8 cellular contexts compared by ENCODE assay signal in genomic region chr1:40257688-40258444, GRCh38. TPM values are rescaled to one million over a fixed set of nuclear protein-coding genes. Genes with fewer than 3 reads are reported as not detected.
A peak's percentile ranks its signal among the peaks of the same experiment; 100 is the strongest.
DNase-seq lines count a peak whose midpoint lies in the region; ATAC-seq, FAIRE-seq and TF ChIP-seq lines count a peak whose summit lies in the region.

Gene ZMPSTE24 (plus strand): TSS chr1:40258236. CDS start chr1:40258272, 36 bp downstream.

- intact Hi-C loops in OCI-LY7 (cut with micrococcal nuclease; ENCODE audit: unreplicated experiment) (loop anchor here (2.0 kb wide), 3 partner anchors 57 to 105 kb away; partner anchors contain the start of gene RLF), endothelial cell of umbilical vein (cut with micrococcal nuclease) (loop anchor here (1.0 to 5.0 kb wide), 4 partner anchors 57 to 216 kb away; partner anchors contain the start of genes CAP1 and RLF)

- peak within 1 kb of the TSS; percentile 85 for H2AFZ ChIP-seq in OCI-LY7 (ENCODE audit: low read length)
- peak within 1 kb of the TSS; percentile 87 for H2AFZ ChIP-seq in endothelial cell of umbilical vein (ENCODE audit: low read depth, low read length)

- H3K4me1 ChIP-seq in OCI-LY7 (ENCODE audit: insufficient read depth, low read length, poor library complexity, severe bottlenecking) (peaks cover 22% of the 10 kb centered on the region), endothelial cell of umbilical vein (ENCODE audit: control insufficient read depth, extremely low read depth, insufficient read depth, low read length) (peaks cover 9% of the 10 kb centered on the region)

- H3K9ac ChIP-seq in endothelial cell of umbilical vein (replicated peaks; ENCODE audit: extremely low read depth, insufficient read depth, low read length) = peak within 1 kb of the TSS; percentile 99

- TF ChIP-seq POLR2A in endothelial cell of umbilical vein (IDR thresholded peaks at IDR 0.05; ENCODE audit: low read depth, low read length) = peak; percentile 88

- peaks cover 41% of the 10 kb centered on the region for H3K79me2 ChIP-seq in OCI-LY7 (ENCODE audit: insufficient read depth, low read depth, low read length)
- peaks cover 29% of the 10 kb centered on the region for H3K79me2 ChIP-seq in endothelial cell of umbilical vein (ENCODE audit: control insufficient read depth, insufficient read depth, low read length)

- H3K27me3 ChIP-seq in endothelial cell of umbilical vein (ENCODE audit: control insufficient read depth in 2 of 2, insufficient read depth in 2 of 2, low read length in 2 of 2) = no peaks in the 10 kb centered on the region

- BruUV-seq in OCI-LY7 (replicated peaks; lab: Mats Ljungman, UMichigan) (no TSS peak), endothelial cell of umbilical vein (replicated peaks; lab: Mats Ljungman, UMichigan) (no TSS peak)

- H3K9me2 ChIP-seq in OCI-LY7 (ENCODE audit: insufficient read depth, low read length) = no peaks in the 10 kb centered on the region

- no peaks in the 10 kb centered on the region for H4K20me1 ChIP-seq in OCI-LY7 (ENCODE audit: insufficient read depth, low read length)
- no peaks in the 10 kb centered on the region for H4K20me1 ChIP-seq in endothelial cell of umbilical vein (replicated peaks; ENCODE audit: control insufficient read depth, extremely low read depth, insufficient read depth, low read length)

- H3K27ac ChIP-seq in OCI-LY7 (ENCODE audit: low read depth, low read length, poor library complexity, severe bottlenecking) (peak within 1 kb of the TSS; percentile 91), endothelial cell of umbilical vein (ENCODE audit: insufficient read depth, low read depth, low read length) (peak within 1 kb of the TSS; percentile 86)

- H3K36me3 ChIP-seq in OCI-LY7 (ENCODE audit: insufficient read depth, low read length) (peaks cover 36% of the 10 kb centered on the region), endothelial cell of umbilical vein (ENCODE audit: control insufficient read depth in 2 of 2, extremely low read depth in 1 of 2, insufficient read depth in 2 of 2, low read length in 2 of 2) (peaks cover 6 to 8% of the 10 kb centered on the region in 2 experiments)

- FAIRE-seq in endothelial cell of umbilical vein (lab: Jason Lieb, UNC) = peak; percentile 99

- POLR2A ChIA-PET in OCI-LY7 (lab: Charles Lee) (interaction anchor here (0.7 to 1.3 kb wide), 5 partner anchors 24 to 84 kb away, joined by 3 to 5 read pairs (median 4); no protein-coding TSS in a partner anchor), endothelial cell of umbilical vein (lab: Charles Lee) (interaction anchor here (0.7 kb wide), 2 partner anchors 198 to 519 kb away, joined by 3 to 5 read pairs; partner anchors contain the start of gene PPIE)

- CTCF ChIA-PET in OCI-LY7 (lab: Charles Lee; ENCODE audit: unreplicated experiment) (interaction anchor here (0.5 to 1.0 kb wide), 3 partner anchors 42 to 104 kb away, joined by 3 to 5 read pairs (median 4); no protein-coding TSS in a partner anchor), endothelial cell of umbilical vein (lab: Charles Lee) (interaction anchor here (0.9 to 1.9 kb wide), 7 partner anchors 10 to 114 kb away, joined by 3 to 6 read pairs (median 6); partner anchors contain the start of gene TMCO2)

- H3K9me3 ChIP-seq in OCI-LY7 (ENCODE audit: low read length) = no peaks in the 10 kb centered on the region
- H3K9me3 ChIP-seq in endothelial cell of umbilical vein (replicated peaks; ENCODE audit: control insufficient read depth, insufficient read depth, low read length) = no peaks in the 10 kb centered on the region

- H3K4me3 ChIP-seq in OCI-LY7 (ENCODE audit: low read depth, low read length, poor library complexity, severe bottlenecking) = peak within 1 kb of the TSS; percentile 86
- H3K4me3 ChIP-seq in endothelial cell of umbilical vein (replicated peaks in 1 of 3; ENCODE audit: insufficient read depth in 1 of 3, low read depth in 1 of 3, low read length in 3 of 3) = peak within 1 kb of the TSS; percentile 59 to 91 (median 89)

- peak; percentile 89 for DNase-seq in D341Med (ENCODE audit: low spot score)
- peak; percentile 55 for DNase-seq in HuH-7.5 (ENCODE audit: low spot score)
- peak; percentile 98 for DNase-seq in OCI-LY7 (ENCODE audit: low spot score)
- DNase-seq in activated T-cell treated with anti-CD3 and anti-CD28 coated beads for 1 hour (ENCODE audit: low read depth) = peak; percentile 90
- peak; percentile 95 for DNase-seq in endothelial cell of umbilical vein (ENCODE audit: low read depth, low spot score)
- DNase-seq in midbrain (lab: John Stamatoyannopoulos, UW) = peak; percentile 96
- peak; percentile 88 to 91 for DNase-seq in stimulated activated CD8-positive, alpha-beta memory T cell treated with anti-CD3 and anti-CD28 coated beads, Interleukin-2, amount 100 ng/mL, for 1 hour (ENCODE audit: low read depth in 2 of 2)

- no peaks in the 10 kb centered on the region for H3K9me1 ChIP-seq in endothelial cell of umbilical vein (replicated peaks; ENCODE audit: control insufficient read depth, extremely low read depth, insufficient read depth, low read length)

- dilution Hi-C loops in endothelial cell of umbilical vein (cut with MboI; ENCODE audit: extremely low pct_ligation_motif_present, low sequenced_read_pairs) = no loop called here

- peak; percentile 91 for ATAC-seq in GM21515 (IDR thresholded peaks at IDR 0.05; ENCODE audit: unreplicated experiment)

- TF ChIP-seq CTCF in OCI-LY7 (conservative IDR thresholded peaks at IDR 0.05; ENCODE audit: low read length) (no peak), endothelial cell of umbilical vein (IDR thresholded peaks at IDR 0.05; ENCODE audit: extremely low read depth in 1 of 2, insufficient read depth in 1 of 2, low read depth in 1 of 2, low read length in 2 of 2) (no peak)

- H3K4me2 ChIP-seq in OCI-LY7 (ENCODE audit: low read length) = peak within 1 kb of the TSS; percentile 93
- H3K4me2 ChIP-seq in endothelial cell of umbilical vein (ENCODE audit: insufficient read depth, low read length) = peak within 1 kb of the TSS; percentile 89

TF ChIP-seq in endothelial cell of umbilical vein, 7 proteins besides CTCF, POLR2A, EP300 and RAD21:
- no peak for TF ChIP-seq JUN (IDR thresholded peaks at IDR 0.05; ENCODE audit: borderline replicate concordance, insufficient read depth, insufficient read length, low read depth)
- peak; percentile 83 for TF ChIP-seq POLR2AphosphoS5 (IDR thresholded peaks at IDR 0.05; ENCODE audit: insufficient read depth, low read depth, low read length)
- TF ChIP-seq MYC (IDR thresholded peaks at IDR 0.05; ENCODE audit: low read depth, low read length) = peak; percentile 82

RNA-seq across cellular contexts. Expression of gene ZMPSTE24, which starts in this region (rescaled TPM):
- total RNA-seq in OCI-LY7 (2014; rRNA removed; shearing (Covaris generic)) = 13.4 and 15.8 TPM in 2 replicates
- total RNA-seq in OCI-LY7 (2022) (18.8 and 24.3 TPM in 2 replicates), endothelial cell of umbilical vein (42.5 and 44.7 TPM in 2 replicates)
- polyA plus RNA-seq in endothelial cell of umbilical vein = 11.7 and 16.9 TPM in 2 replicates
- polyA plus RNA-seq in endothelial cell of umbilical vein (2011; cell fraction: cytosol; rRNA removed) = 16.0 and 16.9 TPM in 2 replicates
- 10.3 and 14.2 TPM in 2 replicates for polyA plus RNA-seq in endothelial cell of umbilical vein (2011; cell fraction: nucleus; rRNA removed)
- polyA plus RNA-seq in endothelial cell of umbilical vein (2012) = 34.8 and 52.4 TPM in 2 replicates
- polyA minus RNA-seq in endothelial cell of umbilical vein = 25.6 and 25.8 TPM in 2 replicates
- polyA minus RNA-seq in endothelial cell of umbilical vein (2011; cell fraction: cytosol; rRNA and poly(A)+ RNA removed) = 35.2 TPM
- 12.3 and 15.3 TPM in 2 replicates for polyA minus RNA-seq in endothelial cell of umbilical vein (2011; cell fraction: nucleus; rRNA and poly(A)+ RNA removed)

Comparison
In these comparisons a context has a peak if more than half of its experiments do, and no peak if none do; other contexts are left out.
1. Peak in every context shown above with its lines: DNase-seq, ATAC-seq, H3K4me3 ChIP-seq and H3K27ac ChIP-seq.